In the genomic region with DNA sequence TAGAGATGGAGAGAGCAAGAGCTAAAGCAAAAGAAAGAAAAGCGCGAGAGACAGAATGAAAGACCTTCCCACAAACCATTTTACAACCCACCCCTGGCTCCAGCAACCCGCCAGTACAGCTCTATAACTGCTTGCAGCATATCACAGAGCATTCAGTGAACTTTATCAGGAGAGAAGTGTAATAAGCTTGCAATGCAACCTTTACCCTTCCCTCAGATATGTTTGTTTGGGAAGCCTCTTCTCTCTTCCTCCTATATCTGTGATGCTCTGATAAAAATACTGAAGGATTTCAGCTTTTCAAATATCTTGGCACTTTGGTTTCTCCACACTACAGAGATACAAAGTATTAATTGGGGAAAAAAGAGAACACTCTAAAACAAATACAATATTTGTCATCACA, we compare ENCODE assay signal across 9 cellular contexts. TPM values are rescaled to one million over a fixed set of nuclear protein-coding genes. Genes with fewer than 3 reads are reported as not detected.
"Had no signal": no experiment of that assay in that cellular context is flagged by ENCODE, and none has a peak within 500 bp of the region (broad histone marks: within the 10 kb centered on the region; RNA-seq: fewer than 3 reads in every experiment).

No MANE protein-coding gene starts in this region.

- H3K36me3 Mint-ChIP-seq: IgD-negative memory B cell had no signal

- H3K27ac Mint-ChIP-seq: HFFc6, IgD-negative memory B cell had no signal

- H3K4me3 ChIP-seq: GM23248, HAP-1 had no signal

- H3K9me3 ChIP-seq: HAP-1 had no signal

- H3K4me1 ChIP-seq: HAP-1 had no signal

- H3K36me3 ChIP-seq: HAP-1 had no signal

- H3K4me3 Mint-ChIP-seq: HFFc6, IgD-negative memory B cell had no signal

- H3K9me3 Mint-ChIP-seq: HFFc6, IgD-negative memory B cell had no signal

- H3K4me1 Mint-ChIP-seq: IgD-negative memory B cell had no signal

- ATAC-seq: HCT116 had no signal

- DNase-seq: GM23248, GOT3, H7, HFFc6 had no signal

- H3K27ac ChIP-seq: GM23248 had no signal

RNA-seq across cellular contexts. Expression of gene CRP, which starts 6.9 kb away (rescaled TPM):
- total RNA-seq: GM23248, H4, H7, HFFc6, HT-29 had no signal
